Comparison of ENCODE assay signal across 8 cellular contexts in the genomic region with DNA sequence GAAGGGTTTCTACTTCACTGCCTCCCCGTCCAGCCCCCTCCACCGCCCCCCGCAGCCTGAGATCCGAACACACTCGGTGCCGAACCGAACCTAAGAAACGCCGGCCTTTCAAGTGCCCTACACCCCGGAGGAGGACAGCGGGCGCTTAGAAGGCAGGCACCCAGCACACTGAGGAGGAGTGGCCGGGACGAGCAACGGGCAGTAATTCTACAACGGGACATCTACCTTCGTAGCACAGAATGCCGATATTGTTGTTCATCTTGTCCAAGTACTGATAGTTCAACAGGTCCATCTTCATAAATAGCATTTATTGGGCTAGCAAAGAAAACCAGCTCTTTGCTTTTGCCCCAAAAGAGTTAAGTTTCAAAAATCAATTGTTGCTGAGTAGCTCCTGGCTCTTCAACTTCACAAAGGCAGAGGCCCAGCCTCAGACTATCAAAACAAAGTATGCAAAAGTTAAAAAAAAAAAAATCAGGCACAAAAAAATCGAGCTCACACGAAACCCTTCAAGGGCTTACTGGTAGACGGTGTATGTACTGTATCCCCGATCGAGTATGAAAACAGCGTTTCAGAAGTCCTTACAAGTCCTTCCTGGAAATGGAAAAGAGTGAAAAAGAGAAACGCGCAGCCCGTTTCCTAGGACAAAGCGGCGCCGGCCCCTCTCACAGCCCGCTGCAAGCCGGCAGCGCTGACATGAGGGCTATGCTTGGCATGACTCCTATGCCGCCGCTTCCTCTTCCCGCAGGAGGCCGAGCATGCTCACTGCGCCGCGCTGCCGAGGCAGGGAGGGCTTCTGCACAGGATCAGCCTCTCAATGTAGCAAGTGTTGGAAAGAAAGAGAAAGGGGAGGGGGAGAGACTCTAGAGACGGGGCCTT. TPM values are rescaled to one million over a fixed set of nuclear protein-coding genes. Genes with fewer than 3 reads are reported as not detected.
DNase-seq lines count a peak whose midpoint lies in the region; ATAC-seq and TF ChIP-seq lines count a peak whose summit lies in the region.

A gene with protein sequence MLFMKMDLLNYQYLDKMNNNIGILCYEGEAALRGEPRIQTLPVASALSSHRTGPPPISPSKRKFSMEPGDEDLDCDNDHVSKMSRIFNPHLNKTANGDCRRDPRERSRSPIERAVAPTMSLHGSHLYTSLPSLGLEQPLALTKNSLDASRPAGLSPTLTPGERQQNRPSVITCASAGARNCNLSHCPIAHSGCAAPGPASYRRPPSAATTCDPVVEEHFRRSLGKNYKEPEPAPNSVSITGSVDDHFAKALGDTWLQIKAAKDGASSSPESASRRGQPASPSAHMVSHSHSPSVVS (minus strand): TSS at position 704 of the 876 bp plus-strand sequence. CDS start 397 bp downstream, at position 307.

- DNase-seq in DMS153 (lab: John Stamatoyannopoulos, UW): peak; percentile 39
- DNase-seq in activated effector memory CD4-positive, alpha-beta T cell treated with Interleukin-2 at 50 U/mL for 16 hours: peak; percentile 47
- peak; percentile 96 for DNase-seq in fibroblast of the aortic adventitia (ENCODE audit: low read depth)
- peak; percentile 83 for DNase-seq in stimulated activated naive CD8-positive, alpha-beta T cell treated with anti-CD3 and anti-CD28 coated beads, Interleukin-15, Interleukin-2, amounts not matched to agents 100 U/mL and 50 U/mL, for 24 hours

- TF ChIP-seq POLR2A in Raji (IDR thresholded peaks at IDR 0.05; ENCODE audit: insufficient read depth, low read depth, low read length): peak; percentile 77

- H3K9me3 Mint-ChIP-seq in nephron: no peaks in the 10 kb centered on the region

- peak within 1 kb of the TSS; percentile 97 to 100 (median 100) for H3K4me3 Mint-ChIP-seq in nephron

- H3K36me3 Mint-ChIP-seq in nephron (ENCODE audit: low read depth): no peaks in the 10 kb centered on the region

- peak; percentile 58 for ATAC-seq in GM21576 (IDR thresholded peaks at IDR 0.05; ENCODE audit: unreplicated experiment)
- ATAC-seq in stimulated activated naive CD8-positive, alpha-beta T cell treated with anti-CD3 and anti-CD28 coated beads, Interleukin-15, Interleukin-2, amounts not matched to agents 100 U/mL and 50 U/mL, for 24 hours: peak; percentile 89

- H3K4me3 ChIP-seq in fibroblast of the aortic adventitia (ENCODE audit: low read depth, low read length): peak within 1 kb of the TSS; percentile 97

- TF ChIP-seq CTCF in fibroblast of the aortic adventitia (IDR thresholded peaks at IDR 0.05; ENCODE audit: insufficient read depth, low read length): no peak
- TF ChIP-seq CTCF in nephron (IDR thresholded peaks at IDR 0.05; ENCODE audit: unreplicated experiment in 3 of 3): peak in 1 of 3 experiments; percentile 18

- no peak for TF ChIP-seq EP300 in Ishikawa (IDR thresholded peaks at IDR 0.05; ENCODE audit: borderline replicate concordance)

- H3K4me1 Mint-ChIP-seq in nephron: peaks cover 44% of the 10 kb centered on the region

- peak within 1 kb of the TSS; percentile 97 to 100 (median 98) for H3K27ac Mint-ChIP-seq in nephron

- H3K27me3 Mint-ChIP-seq in nephron (ENCODE audit: low read depth): no peaks in the 10 kb centered on the region

- TF ChIP-seq RAD21 in Ishikawa (IDR thresholded peaks at IDR 0.05; ENCODE audit: low read depth): no peak

TF ChIP-seq in Ishikawa, 13 proteins besides CTCF, POLR2A, EP300 and RAD21:
- TF ChIP-seq EGR1 (IDR thresholded peaks at IDR 0.05) (no peak), YY1 (IDR thresholded peaks at IDR 0.05; ENCODE audit: low read depth) (no peak), NFIC (IDR thresholded peaks at IDR 0.05) (peak; percentile 19; the same call in 1 of the 2 replicates), TEAD4 (IDR thresholded peaks at IDR 0.05) (peak; percentile 36; the same call in 1 of the 2 replicates), TAF1 (IDR thresholded peaks at IDR 0.05; ENCODE audit: low read depth) (no peak; the same call in 1 of the 2 replicates)
- TF ChIP-seq, protein P1, sequence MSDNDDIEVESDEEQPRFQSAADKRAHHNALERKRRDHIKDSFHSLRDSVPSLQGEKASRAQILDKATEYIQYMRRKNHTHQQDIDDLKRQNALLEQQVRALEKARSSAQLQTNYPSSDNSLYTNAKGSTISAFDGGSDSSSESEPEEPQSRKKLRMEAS (IDR thresholded peaks at IDR 0.05): peak; percentile 77
- TF ChIP-seq, protein P2, sequence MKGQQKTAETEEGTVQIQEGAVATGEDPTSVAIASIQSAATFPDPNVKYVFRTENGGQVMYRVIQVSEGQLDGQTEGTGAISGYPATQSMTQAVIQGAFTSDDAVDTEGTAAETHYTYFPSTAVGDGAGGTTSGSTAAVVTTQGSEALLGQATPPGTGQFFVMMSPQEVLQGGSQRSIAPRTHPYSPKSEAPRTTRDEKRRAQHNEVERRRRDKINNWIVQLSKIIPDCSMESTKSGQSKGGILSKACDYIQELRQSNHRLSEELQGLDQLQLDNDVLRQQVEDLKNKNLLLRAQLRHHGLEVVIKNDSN (IDR thresholded peaks at IDR 0.05): no peak
TF ChIP-seq in Ishikawa: peak in this region for 3.

RNA-seq across cellular contexts. Expression of the gene that starts here (rescaled TPM):
- total RNA-seq in fibroblast of the aortic adventitia (ENCODE audit: low replicate concordance): 94.2 and 131 TPM in 2 replicates

Comparison
In these comparisons a context has a peak if more than half of its experiments do, and no peak if none do; other contexts are left out.
1. Peak in every context shown above with its lines: DNase-seq, ATAC-seq and H3K4me3 ChIP-seq.
2. DNase-seq: peak in every context shown above with its lines; median percentile 96 in fibroblast of the aortic adventitia; 83 in stimulated activated naive CD8-positive, alpha-beta T cell treated with anti-CD3 and anti-CD28 coated beads, Interleukin-15, Interleukin-2, amounts not matched to agents 100 U/mL and 50 U/mL, for 24 hours; 47 in activated effector memory CD4-positive, alpha-beta T cell treated with Interleukin-2 at 50 U/mL for 16 hours; 39 in DMS153.